ENCODE assay signal across 24 cellular contexts in the genomic region with DNA sequence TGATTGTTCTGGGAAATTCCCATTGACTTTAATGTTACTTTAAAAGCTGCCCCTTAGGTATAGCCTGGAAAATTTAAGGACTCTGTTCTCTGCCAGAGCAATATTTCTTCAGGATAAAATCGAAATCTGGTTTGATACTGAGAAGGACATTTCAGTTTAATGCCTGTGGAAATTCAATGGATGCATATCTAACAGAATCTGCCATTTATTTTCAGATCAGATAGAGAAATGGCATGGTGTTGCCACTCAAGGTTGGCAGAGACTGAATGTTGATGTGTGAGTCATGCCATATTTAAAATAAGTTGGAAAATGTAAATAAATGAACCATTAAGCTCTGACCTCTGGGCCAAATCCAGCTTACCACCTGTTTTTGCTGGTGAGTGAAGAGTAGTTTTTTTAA.
DNase-seq lines count a peak whose midpoint lies in the region; ATAC-seq, FAIRE-seq and TF ChIP-seq lines count a peak whose summit lies in the region.
"Had no signal": no experiment of that assay in that cellular context is flagged by ENCODE, and none has a peak within 500 bp of the region (broad histone marks: within the 10 kb centered on the region; RNA-seq: fewer than 3 reads in every experiment).

No MANE protein-coding gene starts in this region.

- 0% methylated on average over 1 of the region's 1 CpG for WGBS in SK-N-SH (ENCODE audit: low lambda C conversion rate)

- POLR2A ChIA-PET in SK-N-SH (lab: Yijun Ruan, JAX) = no interaction called here

- DNase-seq in SK-N-SH (peak; percentile 4), MG63 (peak; percentile 72), NCI-H69 (lab: John Stamatoyannopoulos, UW) (peak; percentile 37), D721Med (ENCODE audit: insufficient read length, low spot score) (no peak), upper lobe of right lung (no peak)
- DNase-seq: Caco-2; CD4-positive, CD25-positive, alpha-beta regulatory T cell; CD8-positive, alpha-beta T cell; DMS 273 treated with DMSO at 0.1 percent for 48 hours; DMS79; GF-D8; GM23248; HFFc6 had no signal

- H3K27me3 ChIP-seq in SK-N-SH (ENCODE audit: insufficient read depth) (no peaks in the 10 kb centered on the region), MG63 (no peaks in the 10 kb centered on the region), upper lobe of right lung (no peaks in the 10 kb centered on the region)
- H3K27me3 ChIP-seq: BLaER1 had no signal

- intact Hi-C loops in upper lobe of right lung (cut with DNase I) = no loop called here

- no peak overlapping the region for H3K4me2 ChIP-seq in SK-N-SH
- H3K4me2 ChIP-seq: BLaER1 had no signal

- H3K27ac ChIP-seq in SK-N-SH (ENCODE audit: low read depth in 2 of 2, low read length in 1 of 2) (no peak overlapping the region; a peak in 1 of 4 replicates), upper lobe of right lung (no peak overlapping the region)
- H3K27ac ChIP-seq: 22Rv1, BLaER1, C4-2B, GM23248 had no signal

- ATAC-seq in SK-N-SH treated with all-trans-retinoic acid at 6 μM for 48 hours = no peak
- no peak for ATAC-seq in HG02571 (IDR thresholded peaks at IDR 0.05; ENCODE audit: unreplicated experiment)
- ATAC-seq in upper lobe of right lung = no peak
- ATAC-seq in GM18909 (IDR thresholded peaks at IDR 0.05; ENCODE audit: poor library complexity, unreplicated experiment) = no peak
- ATAC-seq: CD8-positive, alpha-beta T cell had no signal

- CTCF ChIA-PET in SK-N-SH (lab: Yijun Ruan, JAX) = interaction anchor here (0.6 kb wide), 1 partner anchor 704 kb away, joined by 4 read pairs; no protein-coding TSS in a partner anchor

- no peaks in the 10 kb centered on the region for H3K79me2 ChIP-seq in SK-N-SH (ENCODE audit: insufficient read depth)

- no peak overlapping the region for H3K9ac ChIP-seq in SK-N-SH
- H3K9ac ChIP-seq: BLaER1, GM23248 had no signal

- H3K4me3 ChIP-seq in SK-N-SH (ENCODE audit: low read depth in 2 of 2, low read length in 1 of 2) (no peak overlapping the region), MG63 (no peak overlapping the region), upper lobe of right lung (no peak overlapping the region)
- H3K4me3 ChIP-seq: BLaER1, GM23248, HAP-1 had no signal

- peaks cover 9% of the 10 kb centered on the region; the same call in 1 of the 2 replicates for H3K9me3 ChIP-seq in SK-N-SH
- peaks cover 4% of the 10 kb centered on the region; the same call in 1 of the 2 replicates for H3K9me3 ChIP-seq in MG63
- no peaks in the 10 kb centered on the region for H3K9me3 ChIP-seq in upper lobe of right lung
- H3K9me3 ChIP-seq: BLaER1, Caco-2, HAP-1 had no signal

- H3K9me2 ChIP-seq in SK-N-SH = no peaks in the 10 kb centered on the region

- peak in 1 of 2 experiments; percentile 89; a peak in 2 of 4 replicates for TF ChIP-seq EP300 in SK-N-SH (IDR thresholded peaks at IDR 0.05; ENCODE audit: borderline replicate concordance in 1 of 2, low read depth in 1 of 2, low read length in 1 of 2)

- TF ChIP-seq RAD21 in SK-N-SH (IDR thresholded peaks at IDR 0.05; ENCODE audit: low read length) = peak; percentile 13; the same call in 1 of the 2 replicates

- no peak for FAIRE-seq in D721Med (lab: Jason Lieb, UNC)
- FAIRE-seq: A204.1, GM12891, GM18507, H1 had no signal

- H3K36me3 ChIP-seq in SK-N-SH (replicated peaks in 1 of 2; ENCODE audit: control insufficient read depth in 1 of 2, insufficient read depth in 2 of 2, low read length in 1 of 2) = no peaks in the 10 kb centered on the region
- no peaks in the 10 kb centered on the region for H3K36me3 ChIP-seq in MG63
- H3K36me3 ChIP-seq in upper lobe of right lung = no peaks in the 10 kb centered on the region
- H3K36me3 ChIP-seq: BLaER1, HAP-1 had no signal

- H3F3A ChIP-seq in SK-N-SH (replicated peaks; ENCODE audit: insufficient read depth) = no peaks in the 10 kb centered on the region

- H2AFZ ChIP-seq in SK-N-SH (ENCODE audit: low read depth) = no peak overlapping the region
- H2AFZ ChIP-seq: GM23248 had no signal

- no peaks in the 10 kb centered on the region for H4K20me1 ChIP-seq in SK-N-SH (ENCODE audit: insufficient read depth)
- H4K20me1 ChIP-seq: BLaER1 had no signal

- no peak for TF ChIP-seq CTCF in SK-N-SH (IDR thresholded peaks at IDR 0.05)
- no peak for TF ChIP-seq CTCF in D721Med (IDR thresholded peaks at IDR 0.05; ENCODE audit: insufficient read depth, missing control alignments)
- no peak for TF ChIP-seq CTCF in upper lobe of right lung (IDR thresholded peaks at IDR 0.05)

- no peaks in the 10 kb centered on the region; a peak in 1 of 4 replicates for H3K4me1 ChIP-seq in SK-N-SH (ENCODE audit: control insufficient read depth in 1 of 2, insufficient read depth in 2 of 2, low read depth in 1 of 2, low read length in 1 of 2)
- H3K4me1 ChIP-seq in upper lobe of right lung = no peaks in the 10 kb centered on the region
- H3K4me1 ChIP-seq: BLaER1, Caco-2, HAP-1 had no signal

TF ChIP-seq in SK-N-SH, 30 proteins besides CTCF, POLR2A, EP300 and RAD21:
- peak; percentile 45 for TF ChIP-seq CHD2 (IDR thresholded peaks at IDR 0.05; ENCODE audit: low read length, partially characterized antibody)
- TF ChIP-seq FOXM1 (IDR thresholded peaks at IDR 0.05; ENCODE audit: low read depth) = no peak
- TF ChIP-seq RXRA (IDR thresholded peaks at IDR 0.05; ENCODE audit: borderline replicate concordance, low read depth) = no peak
- TF ChIP-seq POLR2AphosphoS5 (IDR thresholded peaks at IDR 0.05; ENCODE audit: low read depth, low read length) = no peak
- TF ChIP-seq NFIC (IDR thresholded peaks at IDR 0.05; ENCODE audit: borderline replicate concordance) = no peak
- no peak for TF ChIP-seq NRF1 (IDR thresholded peaks at IDR 0.05; ENCODE audit: low read depth, low read length)
- peak; percentile 59; the same call in 1 of the 2 replicates for TF ChIP-seq RCOR1 (IDR thresholded peaks at IDR 0.05; ENCODE audit: low read length)
- TF ChIP-seq MEF2A (IDR thresholded peaks at IDR 0.05; ENCODE audit: borderline replicate concordance, low read depth) = no peak
- no peak for TF ChIP-seq ELF1 (IDR thresholded peaks at IDR 0.05)
- peak; percentile 82 for TF ChIP-seq GATA2 (CRISPR knock-in tag; IDR thresholded peaks at IDR 0.05)
- TF ChIP-seq SIN3A (IDR thresholded peaks at IDR 0.05; ENCODE audit: borderline replicate concordance, low read depth, low read length) = no peak
- 0 out of 2 replicates have a peak, but pooled peaks have one; percentile 27 for TF ChIP-seq FOXJ3 (CRISPR knock-in tag; IDR thresholded peaks at IDR 0.05)
- no peak for TF ChIP-seq MXI1 (IDR thresholded peaks at IDR 0.05; ENCODE audit: low read depth, low read length)
- TF ChIP-seq YY1 (IDR thresholded peaks at IDR 0.05; ENCODE audit: low read depth) = no peak

TF ChIP-seq in SK-N-SH treated with all-trans-retinoic acid at 6 μM for 48 hours, 23 proteins besides CTCF, POLR2A, EP300 and RAD21 (continues in another document):
- TF ChIP-seq ESRRG (CRISPR knock-in tag; IDR thresholded peaks at IDR 0.05) (no peak), ZNF565 (CRISPR knock-in tag; conservative IDR thresholded peaks at IDR 0.05; ENCODE audit: low read depth) (no peak), RARB (CRISPR knock-in tag; IDR thresholded peaks at IDR 0.05) (no peak), ZFP3 (CRISPR knock-in tag; IDR thresholded peaks at IDR 0.05) (no peak), CSDC2 (CRISPR knock-in tag; IDR thresholded peaks at IDR 0.05) (no peak), ZC3H10 (CRISPR knock-in tag; IDR thresholded peaks at IDR 0.05) (no peak), TCF4 (CRISPR knock-in tag; IDR thresholded peaks at IDR 0.05; ENCODE audit: borderline replicate concordance) (no peak), POU6F1 (CRISPR knock-in tag; IDR thresholded peaks at IDR 0.05; ENCODE audit: borderline replicate concordance, low read depth) (no peak), ZNF70 (CRISPR knock-in tag; IDR thresholded peaks at IDR 0.05) (no peak)
- TF ChIP-seq, protein P1, sequence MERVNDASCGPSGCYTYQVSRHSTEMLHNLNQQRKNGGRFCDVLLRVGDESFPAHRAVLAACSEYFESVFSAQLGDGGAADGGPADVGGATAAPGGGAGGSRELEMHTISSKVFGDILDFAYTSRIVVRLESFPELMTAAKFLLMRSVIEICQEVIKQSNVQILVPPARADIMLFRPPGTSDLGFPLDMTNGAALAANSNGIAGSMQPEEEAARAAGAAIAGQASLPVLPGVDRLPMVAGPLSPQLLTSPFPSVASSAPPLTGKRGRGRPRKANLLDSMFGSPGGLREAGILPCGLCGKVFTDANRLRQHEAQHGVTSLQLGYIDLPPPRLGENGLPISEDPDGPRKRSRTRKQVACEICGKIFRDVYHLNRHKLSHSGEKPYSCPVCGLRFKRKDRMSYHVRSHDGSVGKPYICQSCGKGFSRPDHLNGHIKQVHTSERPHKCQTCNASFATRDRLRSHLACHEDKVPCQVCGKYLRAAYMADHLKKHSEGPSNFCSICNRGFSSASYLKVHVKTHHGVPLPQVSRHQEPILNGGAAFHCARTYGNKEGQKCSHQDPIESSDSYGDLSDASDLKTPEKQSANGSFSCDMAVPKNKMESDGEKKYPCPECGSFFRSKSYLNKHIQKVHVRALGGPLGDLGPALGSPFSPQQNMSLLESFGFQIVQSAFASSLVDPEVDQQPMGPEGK (CRISPR knock-in tag; IDR thresholded peaks at IDR 0.05; ENCODE audit: borderline replicate concordance) = no peak
- TF ChIP-seq, protein P2, sequence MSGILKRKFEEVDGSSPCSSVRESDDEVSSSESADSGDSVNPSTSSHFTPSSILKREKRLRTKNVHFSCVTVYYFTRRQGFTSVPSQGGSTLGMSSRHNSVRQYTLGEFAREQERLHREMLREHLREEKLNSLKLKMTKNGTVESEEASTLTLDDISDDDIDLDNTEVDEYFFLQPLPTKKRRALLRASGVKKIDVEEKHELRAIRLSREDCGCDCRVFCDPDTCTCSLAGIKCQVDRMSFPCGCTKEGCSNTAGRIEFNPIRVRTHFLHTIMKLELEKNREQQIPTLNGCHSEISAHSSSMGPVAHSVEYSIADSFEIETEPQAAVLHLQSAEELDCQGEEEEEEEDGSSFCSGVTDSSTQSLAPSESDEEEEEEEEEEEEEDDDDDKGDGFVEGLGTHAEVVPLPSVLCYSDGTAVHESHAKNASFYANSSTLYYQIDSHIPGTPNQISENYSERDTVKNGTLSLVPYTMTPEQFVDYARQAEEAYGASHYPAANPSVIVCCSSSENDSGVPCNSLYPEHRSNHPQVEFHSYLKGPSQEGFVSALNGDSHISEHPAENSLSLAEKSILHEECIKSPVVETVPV (CRISPR knock-in tag; IDR thresholded peaks at IDR 0.05) = no peak

Comparison
In these comparisons a context has a peak if more than half of its experiments do, and no peak if none do; other contexts are left out.
1. DNase-seq: peak in SK-N-SH (single experiment), MG63 (single experiment) and NCI-H69 (single experiment); none in D721Med (single experiment) and upper lobe of right lung (single experiment).